Comparison of ENCODE assay signal across 8 cellular contexts in genomic region chr15:57706405-57707209, GRCh38. TPM values are rescaled to one million over a fixed set of nuclear protein-coding genes. Genes with fewer than 3 reads are reported as not detected.
DNase-seq lines count a peak whose midpoint lies in the region; FAIRE-seq and TF ChIP-seq lines count a peak whose summit lies in the region.

TSS of gene POLR2M (plus strand) at chr15:57706714. CDS start at chr15:57706843, 129 bp downstream.

- H3K4me2 ChIP-seq in neuronal stem cell (ENCODE audit: insufficient read depth, low read length, poor library complexity, severe bottlenecking) = peak within 1 kb of the TSS; percentile 59

- peaks cover 2 to 7% of the 10 kb centered on the region in 2 donors for H3K4me1 ChIP-seq in neuronal stem cell (ENCODE audit: control insufficient read depth in 2 of 2, insufficient read depth in 1 of 2, low read depth in 1 of 2, low read length in 2 of 2)

- peak within 1 kb of the TSS; percentile 98 for H3K9ac ChIP-seq in neuronal stem cell (ENCODE audit: low read depth, low read length, poor library complexity)

- peak within 1 kb of the TSS; percentile 98 for H3K4me3 ChIP-seq in neuronal stem cell (ENCODE audit: low read length in 2 of 2)

- FAIRE-seq in frontal cortex (lab: Jason Lieb, UNC) = peak; percentile 28

- peak within 1 kb of the TSS; percentile 20 for H2BK15ac ChIP-seq in neuronal stem cell (ENCODE audit: low read length)

- peak within 1 kb of the TSS; percentile 40 for H4K91ac ChIP-seq in neuronal stem cell (ENCODE audit: low read depth, low read length, poor library complexity)

- H3K18ac ChIP-seq in neuronal stem cell (ENCODE audit: low read length) = peak within 1 kb of the TSS; percentile 87

- DNase-seq in GF-D8 (lab: John Stamatoyannopoulos, UW) (peak; percentile 84), HEK293T (ENCODE audit: extremely low spot score) (peak; percentile 79), MV-4-11 (lab: John Stamatoyannopoulos, UW) (peak; percentile 96), SK-MEL-5 (ENCODE audit: low read depth, low spot score) (peak; percentile 97), frontal cortex (ENCODE audit: low spot score in 2 of 2) (peak; percentile 84 to 87), neuronal stem cell (ENCODE audit: low spot score) (peak; percentile 64)
- DNase-seq in activated naive CD4-positive, alpha-beta T cell treated with Interleukin-2 at 50 U/mL for 16 hours = peak; percentile 91

- no peak within 1 kb of the TSS for H2BK120ac ChIP-seq in neuronal stem cell (ENCODE audit: low read depth, low read length)

- POLR2A ChIA-PET in HEK293T (lab: Yijun Ruan, JAX) = interaction anchor here (1.1 to 2.4 kb wide), 6 partner anchors 10 to 93 kb away, joined by 3 to 8 read pairs (median 4); no protein-coding TSS in a partner anchor

- peak within 1 kb of the TSS; percentile 96 for H2AFZ ChIP-seq in neuronal stem cell (ENCODE audit: low read length)

- H2BK12ac ChIP-seq in neuronal stem cell (ENCODE audit: low read length) = no peak within 1 kb of the TSS

- peaks cover 3 to 4% of the 10 kb centered on the region in 2 donors for H3K9me3 ChIP-seq in neuronal stem cell (replicated peaks in 1 of 2; ENCODE audit: control insufficient read depth in 2 of 2, insufficient read depth in 1 of 2, low read depth in 1 of 2, low read length in 2 of 2)

- no peak within 1 kb of the TSS for H3K27ac ChIP-seq in neuronal stem cell (replicated peaks; ENCODE audit: low read length)

- H3K27me3 ChIP-seq in neuronal stem cell (ENCODE audit: control insufficient read depth in 3 of 3, insufficient read depth in 3 of 3, low read depth in 1 of 3, low read length in 3 of 3) = peaks cover 0 to 21% (median 0%) of the 10 kb centered on the region in 3 experiments

- H2BK5ac ChIP-seq in neuronal stem cell (ENCODE audit: low read length) = peak within 1 kb of the TSS; percentile 35

- H4K8ac ChIP-seq in neuronal stem cell (ENCODE audit: low read depth, low read length) = peak within 1 kb of the TSS; percentile 92

- no peak for TF ChIP-seq CTCF in subcutaneous adipose tissue (IDR thresholded peaks at IDR 0.05; ENCODE audit: low read depth)

- peaks cover 2% of the 10 kb centered on the region for H3K79me1 ChIP-seq in neuronal stem cell (ENCODE audit: low read depth, low read length)

- in situ Hi-C loops in SK-MEL-5 (cut with HindIII; ENCODE audit: low pct_unique_long_range_greater_than_20kb, low sequenced_read_pairs) = no loop called here

- peak within 1 kb of the TSS; percentile 92 for H3K14ac ChIP-seq in neuronal stem cell (ENCODE audit: low read length)

- peak within 1 kb of the TSS; percentile 73 for H2AK5ac ChIP-seq in neuronal stem cell (ENCODE audit: low read depth, low read length)

- peak within 1 kb of the TSS; percentile 83 for H3K23ac ChIP-seq in neuronal stem cell (ENCODE audit: low read depth, low read length, poor library complexity)

- peaks cover 11 to 33% of the 10 kb centered on the region in 2 donors for H3K36me3 ChIP-seq in neuronal stem cell (replicated peaks in 1 of 2; ENCODE audit: control insufficient read depth in 2 of 2, insufficient read depth in 2 of 2, low read length in 2 of 2)

- H3K4ac ChIP-seq in neuronal stem cell (ENCODE audit: low read length) = peak within 1 kb of the TSS; percentile 60

- WGBS in neuronal stem cell (ENCODE audit: extremely low coverage in 2 of 2, insufficient read length in 2 of 2, insufficient replicate concordance in 1 of 2), 2 donors = no CpG with 5 or more reads among the region's 70 CpGs

- CTCF ChIA-PET in HEK293T (lab: Yijun Ruan, JAX) = interaction anchor here (2.0 kb wide), 1 partner anchor 21 kb away, joined by 4 read pairs; no protein-coding TSS in a partner anchor

TF ChIP-seq in HEK293T, 16 proteins besides CTCF, POLR2A, EP300 and RAD21:
- TF ChIP-seq NFRKB (IDR thresholded peaks at IDR 0.05) = peak; percentile 90
- TF ChIP-seq PKNOX1 (IDR thresholded peaks at IDR 0.05) = peak; percentile 71
- TF ChIP-seq FOXK2 (IDR thresholded peaks at IDR 0.05) = no peak
- no peak for TF ChIP-seq ARNT (IDR thresholded peaks at IDR 0.05)
- TF ChIP-seq ZNF384 (IDR thresholded peaks at IDR 0.05) = peak; percentile 21; the same call in 1 of the 2 replicates
- TF ChIP-seq FOXA1 (IDR thresholded peaks at IDR 0.05) = no peak
- TF ChIP-seq ELF4 (IDR thresholded peaks at IDR 0.05) = peak; percentile 83
- TF ChIP-seq L3MBTL2 (conservative IDR thresholded peaks at IDR 0.05) = peak; percentile 98
TF ChIP-seq in HEK293T: peak in this region for 5.

RNA-seq across cellular contexts. Expression of gene POLR2M, which starts in this region (rescaled TPM):
- 339 and 530 TPM in 2 replicates for total RNA-seq in SK-MEL-5 (2014; rRNA removed; shearing (Covaris generic))
- polyA plus RNA-seq in SK-MEL-5 (2015; cell fraction: cytosol; rRNA removed) = 205 and 509 TPM in 2 replicates
- polyA plus RNA-seq in SK-MEL-5 (2015; cell fraction: nucleus; rRNA removed) = 15.3 and 209 TPM in 2 replicates
- total RNA-seq in frontal cortex (563 TPM), subcutaneous adipose tissue (100 to 1,000 TPM in 3 of 4 donors, 10 to 100 TPM in 1; 35.6 to 369 (median 145) TPM)
- polyA plus RNA-seq in neuronal stem cell (2013, experiment 1 of 2) = 173 TPM
- 182 TPM for polyA plus RNA-seq in neuronal stem cell (2013, experiment 2 of 2)
